1 cellular context compared by ENCODE assay signal in the genomic region with DNA sequence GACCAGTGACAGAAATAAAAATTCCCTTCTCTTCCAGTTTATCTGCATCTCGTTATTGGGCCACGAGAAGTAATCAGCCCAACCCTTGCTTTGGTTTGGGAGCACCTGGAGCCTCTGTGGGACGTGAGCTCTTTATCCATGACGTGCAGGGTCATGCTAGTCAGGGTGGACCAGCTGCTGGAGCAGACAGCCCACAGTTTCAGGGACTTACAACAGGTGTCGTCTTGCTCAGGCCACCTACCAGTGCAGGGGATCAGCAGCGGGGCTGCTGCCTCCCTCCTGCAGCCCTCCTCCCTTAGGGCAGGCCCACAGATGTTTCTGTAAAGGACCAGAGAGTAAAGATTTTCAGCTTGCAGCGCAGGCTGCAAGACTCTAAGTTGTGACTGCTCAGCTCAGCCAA.
TF ChIP-seq lines count a peak whose summit lies in the region.

No MANE protein-coding gene starts in this region.

TF ChIP-seq in GM23338, 12 proteins besides CTCF, POLR2A, EP300 and RAD21 (continued from another document):
- TF ChIP-seq, protein P1, sequence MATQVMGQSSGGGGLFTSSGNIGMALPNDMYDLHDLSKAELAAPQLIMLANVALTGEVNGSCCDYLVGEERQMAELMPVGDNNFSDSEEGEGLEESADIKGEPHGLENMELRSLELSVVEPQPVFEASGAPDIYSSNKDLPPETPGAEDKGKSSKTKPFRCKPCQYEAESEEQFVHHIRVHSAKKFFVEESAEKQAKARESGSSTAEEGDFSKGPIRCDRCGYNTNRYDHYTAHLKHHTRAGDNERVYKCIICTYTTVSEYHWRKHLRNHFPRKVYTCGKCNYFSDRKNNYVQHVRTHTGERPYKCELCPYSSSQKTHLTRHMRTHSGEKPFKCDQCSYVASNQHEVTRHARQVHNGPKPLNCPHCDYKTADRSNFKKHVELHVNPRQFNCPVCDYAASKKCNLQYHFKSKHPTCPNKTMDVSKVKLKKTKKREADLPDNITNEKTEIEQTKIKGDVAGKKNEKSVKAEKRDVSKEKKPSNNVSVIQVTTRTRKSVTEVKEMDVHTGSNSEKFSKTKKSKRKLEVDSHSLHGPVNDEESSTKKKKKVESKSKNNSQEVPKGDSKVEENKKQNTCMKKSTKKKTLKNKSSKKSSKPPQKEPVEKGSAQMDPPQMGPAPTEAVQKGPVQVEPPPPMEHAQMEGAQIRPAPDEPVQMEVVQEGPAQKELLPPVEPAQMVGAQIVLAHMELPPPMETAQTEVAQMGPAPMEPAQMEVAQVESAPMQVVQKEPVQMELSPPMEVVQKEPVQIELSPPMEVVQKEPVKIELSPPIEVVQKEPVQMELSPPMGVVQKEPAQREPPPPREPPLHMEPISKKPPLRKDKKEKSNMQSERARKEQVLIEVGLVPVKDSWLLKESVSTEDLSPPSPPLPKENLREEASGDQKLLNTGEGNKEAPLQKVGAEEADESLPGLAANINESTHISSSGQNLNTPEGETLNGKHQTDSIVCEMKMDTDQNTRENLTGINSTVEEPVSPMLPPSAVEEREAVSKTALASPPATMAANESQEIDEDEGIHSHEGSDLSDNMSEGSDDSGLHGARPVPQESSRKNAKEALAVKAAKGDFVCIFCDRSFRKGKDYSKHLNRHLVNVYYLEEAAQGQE (IDR thresholded peaks at IDR 0.05; ENCODE audit: unreplicated experiment): no peak
- no peak for TF ChIP-seq EZH2phosphoT487 (IDR thresholded peaks at IDR 0.05; ENCODE audit: unreplicated experiment)
- no peak for TF ChIP-seq EZH2 (IDR thresholded peaks at IDR 0.05; ENCODE audit: low read depth, unreplicated experiment)
- TF ChIP-seq ZNF114 (CRISPR knock-in tag; IDR thresholded peaks at IDR 0.05): no peak
- TF ChIP-seq CREB1 (CRISPR knock-in tag; IDR thresholded peaks at IDR 0.05; ENCODE audit: low read depth): no peak
- no peak for TF ChIP-seq ZNF462 (CRISPR knock-in tag; IDR thresholded peaks at IDR 0.05)
- TF ChIP-seq POLR2AphosphoS5 (IDR thresholded peaks at IDR 0.05; ENCODE audit: low read depth): no peak
- TF ChIP-seq, protein P2, sequence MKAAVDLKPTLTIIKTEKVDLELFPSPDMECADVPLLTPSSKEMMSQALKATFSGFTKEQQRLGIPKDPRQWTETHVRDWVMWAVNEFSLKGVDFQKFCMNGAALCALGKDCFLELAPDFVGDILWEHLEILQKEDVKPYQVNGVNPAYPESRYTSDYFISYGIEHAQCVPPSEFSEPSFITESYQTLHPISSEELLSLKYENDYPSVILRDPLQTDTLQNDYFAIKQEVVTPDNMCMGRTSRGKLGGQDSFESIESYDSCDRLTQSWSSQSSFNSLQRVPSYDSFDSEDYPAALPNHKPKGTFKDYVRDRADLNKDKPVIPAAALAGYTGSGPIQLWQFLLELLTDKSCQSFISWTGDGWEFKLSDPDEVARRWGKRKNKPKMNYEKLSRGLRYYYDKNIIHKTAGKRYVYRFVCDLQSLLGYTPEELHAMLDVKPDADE (IDR thresholded peaks at IDR 0.05): no peak
TF ChIP-seq in GM23338: peak in this region for 0.
